ENCODE assay signal across 12 cellular contexts in genomic region chr17:50459081-50459676, GRCh38. TPM values are rescaled to one million over a fixed set of nuclear protein-coding genes. Genes with fewer than 3 reads are reported as not detected.
A peak's percentile ranks its signal among the peaks of the same experiment; 100 is the strongest.
DNase-seq lines count a peak whose midpoint lies in the region; FAIRE-seq and TF ChIP-seq lines count a peak whose summit lies in the region.
"Had no signal": no experiment of that assay in that cellular context is flagged by ENCODE, and none has a peak within 500 bp of the region (broad histone marks: within the 10 kb centered on the region; RNA-seq: fewer than 3 reads in every experiment).

No MANE protein-coding gene starts in this region.

- H3K27me3 ChIP-seq in bronchial epithelial cell (ENCODE audit: control insufficient read depth, insufficient read depth, low read length) (no peaks in the 10 kb centered on the region), mucosa of rectum (ENCODE audit: control insufficient read depth in 2 of 2, insufficient read depth in 2 of 2, low read length in 2 of 2) (no peaks in the 10 kb centered on the region)

- peaks cover 4 to 15% of the 10 kb centered on the region in 2 donors for H3K4me1 ChIP-seq in mucosa of rectum (ENCODE audit: control insufficient read depth in 2 of 2, insufficient read depth in 2 of 2, low read length in 2 of 2)

- H3K27ac ChIP-seq in mucosa of rectum (ENCODE audit: low read depth in 2 of 2, low read length in 2 of 2): peak overlapping the region; percentile 3 to 59

- peak; percentile 28 for FAIRE-seq in bronchial epithelial cell (lab: Jason Lieb, UNC)
- FAIRE-seq: GM12891 had no signal

- in situ Hi-C loops in G401 (cut with HindIII; ENCODE audit: low sequenced_read_pairs): no loop called here

- H3K4me3 ChIP-seq in bronchial epithelial cell (ENCODE audit: low read depth, low read length) (no peak overlapping the region), mucosa of rectum (ENCODE audit: low read length in 2 of 2) (no peak overlapping the region)

- TF ChIP-seq CTCF in bronchial epithelial cell (IDR thresholded peaks at IDR 0.05; ENCODE audit: insufficient read depth, low read length, severe bottlenecking): no peak

- no peak overlapping the region for H3K9ac ChIP-seq in mucosa of rectum (ENCODE audit: low read depth in 1 of 2, low read length in 2 of 2)

- peak; percentile 18 for DNase-seq in DMS153 treated with DMSO at 0.1 percent for 48 hours (lab: John Stamatoyannopoulos, UW; ENCODE audit: unreplicated experiment)
- DNase-seq in M059J (ENCODE audit: low read depth): peak; percentile 72
- peak; percentile 81 for DNase-seq in bronchial epithelial cell (ENCODE audit: low read depth)
- DNase-seq in stimulated activated CD4-positive, alpha-beta T cell treated with anti-CD3 and anti-CD28 coated beads, Interleukin-1b, Interleukin-23, amount 100 ng/mL, for 48 hours: no peak
- DNase-seq in T-helper 2 cell: no peak
- DNase-seq in DMS114 treated with DMSO at 0.1 percent for 48 hours (lab: John Stamatoyannopoulos, UW; ENCODE audit: unreplicated experiment): no peak
- no peak for DNase-seq in G401 (ENCODE audit: low spot score)
- DNase-seq: activated CD4-positive, alpha-beta T cell treated with anti-CD3 and anti-CD28 coated beads for 1 hour; naive thymus-derived CD4-positive, alpha-beta T cell; stimulated activated CD4-positive, alpha-beta T cell treated with anti-CD3 and anti-CD28 coated beads, Interleukin-12 subunit alpha, Interleukin-12 subunit beta, amount 100 ng/mL, for 4 hours had no signal

- H3K36me3 ChIP-seq in bronchial epithelial cell (ENCODE audit: control insufficient read depth, insufficient read depth, low read length) (peaks cover 8% of the 10 kb centered on the region), mucosa of rectum (ENCODE audit: control insufficient read depth in 2 of 2, insufficient read depth in 2 of 2, low read length in 2 of 2) (peaks cover 18 to 33% of the 10 kb centered on the region in 2 donors)

- H3K9me3 ChIP-seq in mucosa of rectum (ENCODE audit: control insufficient read depth in 2 of 2, low read length in 2 of 2): no peaks in the 10 kb centered on the region

RNA-seq across cellular contexts. Expression of gene CHAD, which starts 9.5 kb away (rescaled TPM):
- not detected in 2 replicates for total RNA-seq in M059J (2014; rRNA removed; shearing (Covaris generic))
- total RNA-seq in bronchial epithelial cell: not detected in 2 replicates
- total RNA-seq in G401 (2014; rRNA removed; shearing (Covaris generic)): not detected in 2 replicates
- total RNA-seq: naive thymus-derived CD4-positive, alpha-beta T cell had no signal

RNA-seq across cellular contexts. Expression of gene RSAD1, which starts 19.5 kb away (rescaled TPM):
- total RNA-seq in M059J (2014; rRNA removed; shearing (Covaris generic)): 9.8 and 14.1 TPM in 2 replicates
- total RNA-seq in bronchial epithelial cell: 11.5 and 14.2 TPM in 2 replicates
- total RNA-seq in G401 (2014; rRNA removed; shearing (Covaris generic)): 31.9 and 34.5 TPM in 2 replicates

RNA-seq across cellular contexts. Expression of gene ACSF2, which starts 33.2 kb away (rescaled TPM):
- total RNA-seq in M059J (2014; rRNA removed; shearing (Covaris generic)): 23.4 and 29.1 TPM in 2 replicates
- total RNA-seq in bronchial epithelial cell: 14.7 and 16.6 TPM in 2 replicates
- total RNA-seq in G401 (2014; rRNA removed; shearing (Covaris generic)): 58.8 and 69.4 TPM in 2 replicates

RNA-seq across cellular contexts. Expression of gene MYCBPAP, which starts 49.1 kb away (rescaled TPM):
- 0.12 TPM in 1 of 2 replicates, not detected in the other for total RNA-seq in M059J (2014; rRNA removed; shearing (Covaris generic))
- 0.13 and 0.26 TPM in 2 replicates for total RNA-seq in bronchial epithelial cell
- total RNA-seq in G401 (2014; rRNA removed; shearing (Covaris generic)): 0.58 and 1.7 TPM in 2 replicates

Comparison
In these comparisons a context has a peak if more than half of its experiments do, and no peak if none do; other contexts are left out.
1. DNase-seq: peak in DMS153 treated with DMSO at 0.1 percent for 48 hours (single experiment), M059J (single experiment) and bronchial epithelial cell (single experiment); none in stimulated activated CD4-positive, alpha-beta T cell treated with anti-CD3 and anti-CD28 coated beads, Interleukin-1b, Interleukin-23, amount 100 ng/mL, for 48 hours (single experiment), T-helper 2 cell (0 of 5), DMS114 treated with DMSO at 0.1 percent for 48 hours (single experiment) and G401 (single experiment).